In the genomic region with DNA sequence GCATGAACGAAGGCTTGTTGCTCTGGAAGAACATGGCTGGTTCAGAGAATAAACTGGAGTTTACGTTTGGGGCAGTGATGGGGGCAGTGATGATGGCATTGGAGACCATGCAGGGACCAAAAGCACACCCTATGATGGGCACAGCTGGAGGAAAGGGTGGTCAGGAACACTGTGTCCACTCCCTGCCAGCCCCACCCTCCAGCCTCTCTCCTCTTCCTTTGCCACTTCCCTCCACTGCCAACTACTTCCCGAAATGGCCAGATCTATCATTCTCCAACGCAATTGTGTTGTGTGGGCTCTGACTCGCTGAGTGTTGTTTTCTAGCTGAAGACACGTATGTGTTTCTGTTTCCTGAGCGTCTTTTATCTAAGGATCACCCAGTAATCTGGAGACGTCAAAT, we compare ENCODE assay signal across 26 cellular contexts. TPM values are rescaled to one million over a fixed set of nuclear protein-coding genes. Genes with fewer than 3 reads are reported as not detected.
"Had no signal": no experiment of that assay in that cellular context is flagged by ENCODE, and none has a peak within 500 bp of the region (broad histone marks: within the 10 kb centered on the region; RNA-seq: fewer than 3 reads in every experiment).

No MANE protein-coding gene starts in this region.

- ATAC-seq: activated T-cell treated with anti-CD3 and anti-CD28 coated beads, Interleukin-2, amount 50 U/mL, for 4 hours; Panc1 had no signal

- DNase-seq: activated B cell treated with CpG ODN at 0.5 μM for 24 hours; activated CD4-positive, alpha-beta memory T cell treated with anti-CD3 and anti-CD28 coated beads for 36 hours; activated CD4-positive, alpha-beta T cell treated with anti-CD3 and anti-CD28 coated beads for 1 hour; activated CD4-positive, alpha-beta T cell treated with anti-CD3 and anti-CD28 coated beads, Interleukin-2, amount 10 ng/mL, durations not matched to agents 24 days and 14 days; activated CD8-positive, alpha-beta memory T cell treated with anti-CD3 and anti-CD28 coated beads for 24 hours; activated gamma-delta T cell; activated naive CD4-positive, alpha-beta T cell treated with anti-CD3 and anti-CD28 coated beads for 36 hours; activated T-cell treated with anti-CD3 and anti-CD28 coated beads, Interleukin-2, amount 50 U/mL, for 4 hours; amygdala; NCI-H1092; NCI-H1417 treated with DMSO at 0.1 percent for 48 hours; NCI-H1694 treated with DMSO at 0.1 percent for 48 hours; NCI-H2029 treated with DMSO at 0.1 percent for 48 hours; NCI-H345; NCI-H510A; NCI-H526 treated with DMSO at 0.1 percent for 48 hours; NCI-H82; RPMI8226; SHP77 treated with DMSO at 0.1 percent for 48 hours; T-helper 9 cell had no signal

- H3K36me3 ChIP-seq: cardiac muscle cell had no signal

- H3K27ac ChIP-seq: cardiac muscle cell, KMS-11 had no signal

- H3K27me3 ChIP-seq: cardiac muscle cell had no signal

- H3K4me3 ChIP-seq: cardiac muscle cell had no signal

- H3K4me2 ChIP-seq: KMS-11 had no signal

RNA-seq across cellular contexts. Expression of a gene that starts 39.3 kb away (rescaled TPM):
- total RNA-seq: activated B cell treated with CpG ODN at 0.5 μM for 24 hours; activated CD4-positive, alpha-beta memory T cell treated with anti-CD3 and anti-CD28 coated beads for 36 hours; activated CD4-positive, alpha-beta T cell treated with anti-CD3 and anti-CD28 coated beads, Interleukin-2, amount 10 ng/mL, durations not matched to agents 24 days and 14 days; activated naive CD4-positive, alpha-beta T cell treated with anti-CD3 and anti-CD28 coated beads for 36 hours; activated T-cell treated with anti-CD3 and anti-CD28 coated beads, Interleukin-2, amount 50 U/mL, for 4 hours; cardiac muscle cell; MCF 10A; OCI-LY7; SK-MEL-5 had no signal

RNA-seq across cellular contexts. Expression of a gene that starts 53.8 kb away (rescaled TPM):
- total RNA-seq: activated B cell treated with CpG ODN at 0.5 μM for 24 hours had no signal
